In genomic region chr22:25702046-25702445, GRCh38 we compare ENCODE assay signal across 8 cellular contexts. TPM values are rescaled to one million over a fixed set of nuclear protein-coding genes. Genes with fewer than 3 reads are reported as not detected.
A peak's percentile ranks its signal among the peaks of the same experiment; 100 is the strongest.
DNase-seq lines count a peak whose midpoint lies in the region; ATAC-seq and TF ChIP-seq lines count a peak whose summit lies in the region.

No MANE protein-coding gene starts in this region.

- H3K9me3 ChIP-seq in heart right ventricle, result no peaks in the 10 kb centered on the region
- H3K9me3 ChIP-seq in upper lobe of right lung, result no peaks in the 10 kb centered on the region
- no peaks in the 10 kb centered on the region for H3K9me3 ChIP-seq in neuronal stem cell (replicated peaks in 1 of 2; ENCODE audit: control insufficient read depth in 2 of 2, insufficient read depth in 1 of 2, low read depth in 1 of 2, low read length in 2 of 2)

- H4K8ac ChIP-seq in neuronal stem cell (ENCODE audit: low read depth, low read length), result no peak overlapping the region

- H3K14ac ChIP-seq in neuronal stem cell (ENCODE audit: low read length), result no peak overlapping the region

- H2BK15ac ChIP-seq in neuronal stem cell (ENCODE audit: low read length), result no peak overlapping the region

- H2BK12ac ChIP-seq in neuronal stem cell (ENCODE audit: low read length), result no peak overlapping the region

- no peak for DNase-seq in heart right ventricle
- DNase-seq in Right ventricle myocardium inferior (ENCODE audit: missing footprints), result no peak
- peak; percentile 32 for DNase-seq in RPMI7951 (ENCODE audit: low read depth)
- DNase-seq in fibroblast of peridontal ligament (ENCODE audit: extremely low read depth), result peak; percentile 58
- no peak for DNase-seq in upper lobe of right lung
- DNase-seq in SHP77 treated with DMSO at 0.1 percent for 48 hours (lab: John Stamatoyannopoulos, UW), result no peak
- DNase-seq in neuronal stem cell (ENCODE audit: low spot score), result no peak

- H4K91ac ChIP-seq in neuronal stem cell (ENCODE audit: low read depth, low read length, poor library complexity), result no peak overlapping the region

- no peaks in the 10 kb centered on the region for H3K79me1 ChIP-seq in neuronal stem cell (ENCODE audit: low read depth, low read length)

- H3K4me2 ChIP-seq in neuronal stem cell (ENCODE audit: insufficient read depth, low read length, poor library complexity, severe bottlenecking), result no peak overlapping the region

- H3K18ac ChIP-seq in neuronal stem cell (ENCODE audit: low read length), result no peak overlapping the region

- no peak overlapping the region for H3K4me3 ChIP-seq in heart right ventricle
- H3K4me3 ChIP-seq in upper lobe of right lung, result no peak overlapping the region
- no peak overlapping the region for H3K4me3 ChIP-seq in neuronal stem cell (ENCODE audit: low read length in 2 of 2)

- ATAC-seq in heart right ventricle (peak in 5 of 8 donors; percentile 46 to 76 (median 53)), Right ventricle myocardium inferior (no peak), upper lobe of right lung (no peak), GM19452 (IDR thresholded peaks at IDR 0.05; ENCODE audit: unreplicated experiment) (no peak)

- H3K27ac ChIP-seq in heart right ventricle, result peak overlapping the region in 2 of 10 donors; percentile 37 to 51
- H3K27ac ChIP-seq in upper lobe of right lung, result no peak overlapping the region
- H3K27ac ChIP-seq in neuronal stem cell (replicated peaks; ENCODE audit: low read length), result no peak overlapping the region

- H3K9ac ChIP-seq in neuronal stem cell (ENCODE audit: low read depth, low read length, poor library complexity), result no peak overlapping the region

- H2BK5ac ChIP-seq in neuronal stem cell (ENCODE audit: low read length), result no peak overlapping the region

- H2AFZ ChIP-seq in neuronal stem cell (ENCODE audit: low read length), result no peak overlapping the region

- H3K23ac ChIP-seq in neuronal stem cell (ENCODE audit: low read depth, low read length, poor library complexity), result no peak overlapping the region

- peak in 8 of 9 donors; percentile 23 to 70 (median 52) for TF ChIP-seq CTCF in heart right ventricle (IDR thresholded peaks at IDR 0.05)
- peak; percentile 48 for TF ChIP-seq CTCF in upper lobe of right lung (IDR thresholded peaks at IDR 0.05)

- H3K27me3 ChIP-seq in heart right ventricle, result no peaks in the 10 kb centered on the region
- no peaks in the 10 kb centered on the region for H3K27me3 ChIP-seq in upper lobe of right lung
- no peaks in the 10 kb centered on the region for H3K27me3 ChIP-seq in neuronal stem cell (ENCODE audit: control insufficient read depth in 3 of 3, insufficient read depth in 3 of 3, low read depth in 1 of 3, low read length in 3 of 3)

- H3K36me3 ChIP-seq in heart right ventricle (peaks cover 0 to 22% (median 0%) of the 10 kb centered on the region in 9 donors), upper lobe of right lung (peaks cover 5% of the 10 kb centered on the region), neuronal stem cell (replicated peaks in 1 of 2; ENCODE audit: control insufficient read depth in 2 of 2, insufficient read depth in 2 of 2, low read length in 2 of 2) (peaks cover 4 to 31% of the 10 kb centered on the region in 2 donors)

- no peak overlapping the region for H2BK120ac ChIP-seq in neuronal stem cell (ENCODE audit: low read depth, low read length)

- intact Hi-C loops in heart right ventricle (cut with DNase I) (loop anchor here in 9 of 10 donors (2.0 to 10.0 kb wide), 7 partner anchors 73 to 241 kb away; no protein-coding TSS in a partner anchor), Right ventricle myocardium inferior (cut with DNase I) (loop anchor here (5.0 kb wide), 2 partner anchors 70 to 140 kb away; partner anchors contain the start of gene GRK3), upper lobe of right lung (cut with DNase I) (loop anchor here (5.0 kb wide), 1 partner anchor 240 kb away; no protein-coding TSS in a partner anchor)

- H3K4me1 ChIP-seq in heart right ventricle, result peaks cover 0 to 31% (median 16%) of the 10 kb centered on the region in 9 donors
- H3K4me1 ChIP-seq in upper lobe of right lung, result no peaks in the 10 kb centered on the region
- peaks cover 6 to 17% of the 10 kb centered on the region in 2 donors for H3K4me1 ChIP-seq in neuronal stem cell (ENCODE audit: control insufficient read depth in 2 of 2, insufficient read depth in 1 of 2, low read depth in 1 of 2, low read length in 2 of 2)

- H2AK5ac ChIP-seq in neuronal stem cell (ENCODE audit: low read depth, low read length), result no peak overlapping the region

- H3K4ac ChIP-seq in neuronal stem cell (ENCODE audit: low read length), result no peak overlapping the region

RNA-seq across cellular contexts. Expression of gene MYO18B, which starts 39.9 kb away (rescaled TPM):
- total RNA-seq in heart right ventricle (100 to 1,000 TPM; 124 to 407 (median 234) TPM), Right ventricle myocardium inferior (139 TPM), upper lobe of right lung (0.14 TPM)
- 100 to 1,000 TPM; 111 to 184 TPM for polyA plus RNA-seq in heart right ventricle
- 0.24 and 0.29 TPM in 2 replicates for total RNA-seq in RPMI7951 (2014; rRNA removed; shearing (Covaris generic))
- polyA plus RNA-seq in neuronal stem cell (2013, experiment 1 of 2), result 0.06 TPM
- polyA plus RNA-seq in neuronal stem cell (2013, experiment 2 of 2), result 0.03 TPM

Comparison
In these comparisons a context has a peak if more than half of its experiments do, and no peak if none do; other contexts are left out.
1. ATAC-seq: peak in heart right ventricle (5 of 8); none in Right ventricle myocardium inferior (single experiment), upper lobe of right lung (single experiment) and GM19452 (single experiment).
2. DNase-seq: peak in RPMI7951 (single experiment) and fibroblast of peridontal ligament (single experiment); none in heart right ventricle (0 of 2), Right ventricle myocardium inferior (single experiment), upper lobe of right lung (single experiment), SHP77 treated with DMSO at 0.1 percent for 48 hours (single experiment) and neuronal stem cell (single experiment).
3. RNA of gene MYO18B, which starts 39.9 kb away (total RNA-seq): 124 to 407 TPM in heart right ventricle and 139 TPM in Right ventricle myocardium inferior (single experiment); 0.24 to 0.29 TPM in RPMI7951 and 0.14 TPM in upper lobe of right lung (single experiment); every median in the first group is over 10 times any median in the second.